Comparison of ENCODE assay signal across 17 cellular contexts in the genomic region with DNA sequence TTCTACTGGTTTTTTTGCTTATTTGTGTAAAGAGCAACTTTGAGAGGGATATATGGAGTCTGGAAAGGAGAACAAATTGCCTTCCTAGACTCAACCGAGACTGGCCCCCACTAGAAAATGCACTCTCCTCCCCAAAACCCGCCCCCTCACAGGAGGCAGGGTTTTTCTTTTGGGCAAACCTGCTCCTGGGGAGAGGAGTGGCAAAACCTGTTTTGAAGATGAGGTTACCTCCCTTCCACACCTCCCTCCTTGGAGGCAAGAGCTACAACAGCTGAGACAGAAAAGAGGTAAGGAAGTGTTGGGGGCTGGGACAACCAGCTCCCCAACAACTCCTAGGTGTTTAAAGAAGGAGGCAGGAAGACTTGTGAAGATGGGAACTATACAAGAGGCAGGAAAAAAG. TPM values are rescaled to one million over a fixed set of nuclear protein-coding genes. Genes with fewer than 3 reads are reported as not detected.
A peak's percentile ranks its signal among the peaks of the same experiment; 100 is the strongest.
DNase-seq lines count a peak whose midpoint lies in the region; ATAC-seq and TF ChIP-seq lines count a peak whose summit lies in the region.
"Had no signal": no experiment of that assay in that cellular context is flagged by ENCODE, and none has a peak within 500 bp of the region (broad histone marks: within the 10 kb centered on the region; RNA-seq: fewer than 3 reads in every experiment).

A gene with protein sequence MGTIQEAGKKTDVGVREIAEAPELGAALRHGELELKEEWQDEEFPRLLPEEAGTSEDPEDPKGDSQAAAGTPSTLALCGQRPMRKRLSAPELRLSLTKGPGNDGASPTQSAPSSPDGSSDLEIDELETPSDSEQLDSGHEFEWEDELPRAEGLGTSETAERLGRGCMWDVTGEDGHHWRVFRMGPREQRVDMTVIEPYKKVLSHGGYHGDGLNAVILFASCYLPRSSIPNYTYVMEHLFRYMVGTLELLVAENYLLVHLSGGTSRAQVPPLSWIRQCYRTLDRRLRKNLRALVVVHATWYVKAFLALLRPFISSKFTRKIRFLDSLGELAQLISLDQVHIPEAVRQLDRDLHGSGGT (plus strand): TSS at position 231 of the 400 bp plus-strand sequence. CDS start 140 bp downstream, at position 371.

- H3K27ac Mint-ChIP-seq in CD4-positive, alpha-beta T cell, result peak within 1 kb of the TSS; percentile 52
- peak within 1 kb of the TSS; percentile 45 to 94 (median 78) for H3K27ac Mint-ChIP-seq in naive thymus-derived CD8-positive, alpha-beta T cell

- peaks cover 3% of the 10 kb centered on the region; the same call in 1 of the 2 replicates for H3K4me1 ChIP-seq in HUES64 (ENCODE audit: insufficient read depth, low read length)
- no peaks in the 10 kb centered on the region for H3K4me1 ChIP-seq in spleen
- H3K4me1 ChIP-seq: Caco-2 had no signal

- TF ChIP-seq POLR2A in spleen (IDR thresholded peaks at IDR 0.05), result no peak

- no peak for ATAC-seq in CD4-positive, alpha-beta T cell (ENCODE audit: poor library complexity)
- no peak for ATAC-seq in naive thymus-derived CD8-positive, alpha-beta T cell
- ATAC-seq in HG02870 (IDR thresholded peaks at IDR 0.05; ENCODE audit: unreplicated experiment) (no peak), HG03521 (IDR thresholded peaks at IDR 0.05; ENCODE audit: unreplicated experiment) (no peak)
- ATAC-seq: GM12878, left colon had no signal

- no peaks in the 10 kb centered on the region for H3K9me3 ChIP-seq in CD4-positive, alpha-beta T cell (ENCODE audit: control insufficient read depth, low read length)
- no peaks in the 10 kb centered on the region for H3K9me3 ChIP-seq in HUES64 (ENCODE audit: insufficient read depth, low read depth, low read length)
- no peaks in the 10 kb centered on the region for H3K9me3 ChIP-seq in spleen
- H3K9me3 ChIP-seq: Caco-2 had no signal

- CTCF ChIA-PET in CD4-positive, alpha-beta T cell (lab: Charles Lee), result interaction anchor here (2.8 kb wide), 1 partner anchor 12 kb away, joined by 10 read pairs; no protein-coding TSS in a partner anchor
- CTCF ChIA-PET in GM10248 (lab: Yijun Ruan, JAX), result interaction anchor here (0.8 to 2.0 kb wide), 3 partner anchors 12 to 63 kb away, joined by 3 to 11 read pairs (median 5); no protein-coding TSS in a partner anchor

- POLR2A ChIA-PET in CD4-positive, alpha-beta T cell (lab: Charles Lee), result interaction anchor here (2.0 to 3.4 kb wide), 2 partner anchors 11 to 14 kb away, joined by 6 to 13 read pairs; a partner anchor contains a TSS
- POLR2A ChIA-PET in naive thymus-derived CD8-positive, alpha-beta T cell (lab: Charles Lee), result interaction anchor here (0.5 to 0.8 kb wide), 2 partner anchors 13 to 145 kb away, joined by 3 read pairs; no protein-coding TSS in a partner anchor
- POLR2A ChIA-PET in GM10248 (lab: Yijun Ruan, JAX), result interaction anchor here (0.5 kb wide), 1 partner anchor 13 kb away, joined by 6 read pairs; no protein-coding TSS in a partner anchor

- no peaks in the 10 kb centered on the region for H3K9me3 Mint-ChIP-seq in CD4-positive, alpha-beta T cell
- H3K9me3 Mint-ChIP-seq in naive thymus-derived CD8-positive, alpha-beta T cell, result no peaks in the 10 kb centered on the region

- no peaks in the 10 kb centered on the region for H3K27me3 ChIP-seq in CD4-positive, alpha-beta T cell (ENCODE audit: control insufficient read depth, insufficient read depth, low read length)
- H3K27me3 ChIP-seq in HUES64 (ENCODE audit: insufficient read depth, low read length) (no peaks in the 10 kb centered on the region), spleen (replicated peaks in 1 of 7) (no peaks in the 10 kb centered on the region)

- peaks cover 24% of the 10 kb centered on the region for H3K36me3 ChIP-seq in HUES64 (ENCODE audit: insufficient read depth, low read length)
- peaks cover 0 to 43% (median 26%) of the 10 kb centered on the region in 6 donors for H3K36me3 ChIP-seq in spleen

- H3K36me3 Mint-ChIP-seq in CD4-positive, alpha-beta T cell (ENCODE audit: low read depth), result peaks cover 25% of the 10 kb centered on the region
- H3K36me3 Mint-ChIP-seq in naive thymus-derived CD8-positive, alpha-beta T cell, result peaks cover 0 to 31% (median 7%) of the 10 kb centered on the region in 3 donors

- H3K4me3 ChIP-seq in HUES64 (ENCODE audit: low read length) (no peak within 1 kb of the TSS; the same call in 1 of the 2 replicates), epithelial cell of esophagus (ENCODE audit: low read length) (peak within 1 kb of the TSS; percentile 49), spleen (no peak within 1 kb of the TSS)
- H3K4me3 ChIP-seq: GM12878 had no signal

- WGBS in HUES64, result no CpG with 5 or more reads among the region's 2 CpGs
- 43 to 70% (median 47%) methylated on average over 2 of the region's 2 CpGs for WGBS in spleen, 5 donors

- H3K27me3 Mint-ChIP-seq in CD4-positive, alpha-beta T cell, result no peaks in the 10 kb centered on the region
- no peaks in the 10 kb centered on the region for H3K27me3 Mint-ChIP-seq in naive thymus-derived CD8-positive, alpha-beta T cell

- no peak within 1 kb of the TSS for H3K27ac ChIP-seq in CD4-positive, alpha-beta T cell (ENCODE audit: low read depth, low read length)
- H3K27ac ChIP-seq in HUES64 (ENCODE audit: low read depth, low read length) (peak within 1 kb of the TSS; percentile 41; the same call in 1 of the 2 replicates), spleen (no peak within 1 kb of the TSS)
- H3K27ac ChIP-seq: KMS-11 had no signal

- no peak for DNase-seq in CD4-positive, alpha-beta T cell
- DNase-seq in epithelial cell of esophagus (ENCODE audit: low read depth) (peak; percentile 73), spleen (no peak), GM10248 (ENCODE audit: extremely low spot score) (no peak)
- no peak for DNase-seq in naive thymus-derived CD8-positive, alpha-beta T cell
- DNase-seq: activated CD4-positive, alpha-beta T cell treated with anti-CD3 and anti-CD28 coated beads for 1 hour; Caco-2; left colon; NCI-H1092 treated with DMSO at 0.1 percent for 48 hours; RPMI8226; stimulated activated CD4-positive, alpha-beta T cell treated with anti-CD3 and anti-CD28 coated beads, Interleukin-15, amount 100 ng/mL, for 24 hours had no signal

- no peak within 1 kb of the TSS for H3K9ac ChIP-seq in HUES64 (ENCODE audit: low read depth, low read length)
- H3K9ac ChIP-seq: KMS-11 had no signal

- no peak within 1 kb of the TSS for H3K4me3 Mint-ChIP-seq in CD4-positive, alpha-beta T cell
- H3K4me3 Mint-ChIP-seq in naive thymus-derived CD8-positive, alpha-beta T cell, result no peak within 1 kb of the TSS

- H3K4me1 Mint-ChIP-seq in CD4-positive, alpha-beta T cell (ENCODE audit: low read depth), result peaks cover 9% of the 10 kb centered on the region
- peaks cover 3 to 34% (median 14%) of the 10 kb centered on the region in 4 donors for H3K4me1 Mint-ChIP-seq in naive thymus-derived CD8-positive, alpha-beta T cell

- intact Hi-C loops in CD4-positive, alpha-beta T cell (cut with DNase I, micrococcal nuclease), result no loop called here
- intact Hi-C loops in spleen (cut with DNase I; ENCODE audit: low total_unique reads), result no loop called here

- no peak for TF ChIP-seq CTCF in CD4-positive, alpha-beta T cell (IDR thresholded peaks at IDR 0.05)
- TF ChIP-seq CTCF in epithelial cell of esophagus (IDR thresholded peaks at IDR 0.05; ENCODE audit: insufficient read depth, low read depth, low read length, missing control alignments), result no peak
- no peak for TF ChIP-seq CTCF in spleen (IDR thresholded peaks at IDR 0.05 in 8 of 11, conservative IDR thresholded peaks at IDR 0.05 in 3 of 11)
- TF ChIP-seq CTCF in GM10248 (IDR thresholded peaks at IDR 0.05; ENCODE audit: control extremely low read depth, extremely low read depth, low read depth, missing control alignments), result no peak

RNA-seq across cellular contexts. Expression of the gene that starts here (rescaled TPM):
- total RNA-seq in CD4-positive, alpha-beta T cell, result under 1 TPM; 0.30 to 0.42 TPM
- 0.65 TPM for polyA plus RNA-seq in HUES64 (2013, experiment 1 of 2)
- polyA plus RNA-seq in HUES64 (2013, experiment 2 of 2), result 0.57 TPM
- total RNA-seq in naive thymus-derived CD8-positive, alpha-beta T cell, result 1 to 10 TPM; 3.8 to 5.3 TPM
- polyA plus RNA-seq in naive thymus-derived CD8-positive, alpha-beta T cell, result under 1 TPM in 2 of 3 donors, not detected in 1; 0.15 to 0.30 TPM
- 1 to 10 TPM in 3 of 7 donors, under 1 TPM in 4; 0.33 to 1.4 (median 0.77) TPM for total RNA-seq in spleen
- under 1 TPM; 0.50 to 0.85 (median 0.61) TPM for polyA plus RNA-seq in spleen
- total RNA-seq: G401 had no signal
